Comparison of ENCODE assay signal across 8 cellular contexts in genomic region chr12:105331805-105332251, GRCh38. TPM values are rescaled to one million over a fixed set of nuclear protein-coding genes. Genes with fewer than 3 reads are reported as not detected.
A peak's percentile ranks its signal among the peaks of the same experiment; 100 is the strongest.
DNase-seq lines count a peak whose midpoint lies in the region; ATAC-seq, FAIRE-seq and TF ChIP-seq lines count a peak whose summit lies in the region.

No MANE protein-coding gene starts in this region.

- no peak for ATAC-seq in GM21381 (IDR thresholded peaks at IDR 0.05; ENCODE audit: unreplicated experiment)

- TF ChIP-seq POLR2A in H54 (IDR thresholded peaks at IDR 0.05; ENCODE audit: low read depth, low read length), result no peak

- H3K9ac ChIP-seq in mucosa of stomach (ENCODE audit: low read length), result peak overlapping the region; percentile 57

- H3K36me3 ChIP-seq in MG63 (peaks cover 12% of the 10 kb centered on the region), mucosa of stomach (ENCODE audit: control insufficient read depth, insufficient read depth, low read length) (no peaks in the 10 kb centered on the region)

- H3K9me3 ChIP-seq in MG63 (no peaks in the 10 kb centered on the region), mucosa of stomach (ENCODE audit: control insufficient read depth, low read length) (no peaks in the 10 kb centered on the region)

- TF ChIP-seq CTCF in astrocyte of the cerebellum (IDR thresholded peaks at IDR 0.05; ENCODE audit: low read depth, low read length, missing control alignments), result no peak

- in situ Hi-C loops in Caki2 (cut with HindIII; ENCODE audit: low pct_unique_long_range_greater_than_20kb, low sequenced_read_pairs) (no loop called here), astrocyte of the cerebellum (cut with HindIII; ENCODE audit: low sequenced_read_pairs) (no loop called here)

- DNase-seq in Caki2 (ENCODE audit: low read depth) (peak; percentile 31), MG63 (no peak), astrocyte of the cerebellum (ENCODE audit: low read depth) (no peak), MV-4-11 (lab: John Stamatoyannopoulos, UW) (no peak), H54 (ENCODE audit: insufficient read length, low spot score) (no peak), cortex of kidney (lab: John Stamatoyannopoulos, UW) (no peak)

- H3K4me3 ChIP-seq in MG63, result peak overlapping the region; percentile 75
- peak overlapping the region; percentile 74 for H3K4me3 ChIP-seq in astrocyte of the cerebellum (ENCODE audit: low read depth, low read length)
- H3K4me3 ChIP-seq in mucosa of stomach (ENCODE audit: low read length), result no peak overlapping the region

- H3K27me3 ChIP-seq in MG63 (no peaks in the 10 kb centered on the region), mucosa of stomach (ENCODE audit: control insufficient read depth, insufficient read depth, low read length) (no peaks in the 10 kb centered on the region)

- H3K4me1 ChIP-seq in mucosa of stomach (ENCODE audit: control insufficient read depth, insufficient read depth, low read length), result peaks cover 27% of the 10 kb centered on the region

- FAIRE-seq in H54 (lab: Jason Lieb, UNC), result no peak

RNA-seq across cellular contexts. Expression of gene C12orf75, which starts 1.3 kb away (rescaled TPM):
- 195 and 222 TPM in 2 replicates for total RNA-seq in Caki2 (2014; rRNA removed; shearing (Covaris generic); ENCODE audit: low replicate concordance)
- total RNA-seq in MG63 (2014; rRNA removed; shearing (Covaris generic); ENCODE audit: low replicate concordance), result 189 and 250 TPM in 2 replicates
